In genomic region chr9:76655121-76655531, GRCh38 we compare ENCODE assay signal across 11 cellular contexts.
A peak's percentile ranks its signal among the peaks of the same experiment; 100 is the strongest.
DNase-seq lines count a peak whose midpoint lies in the region; TF ChIP-seq lines count a peak whose summit lies in the region.
"Had no signal": no experiment of that assay in that cellular context is flagged by ENCODE, and none has a peak within 500 bp of the region (broad histone marks: within the 10 kb centered on the region; RNA-seq: fewer than 3 reads in every experiment).

No MANE protein-coding gene starts in this region.

- H3K4me1 Mint-ChIP-seq in activated naive CD8-positive, alpha-beta T cell treated with anti-CD3 and anti-CD28 coated beads for 36 hours, result peaks cover 41% of the 10 kb centered on the region

- H3K27ac ChIP-seq in ACC112 (ENCODE audit: low read depth, low read length) (peak overlapping the region; percentile 100), HL-60 (replicated peaks) (peak overlapping the region; percentile 3; the same call in 1 of the 2 replicates)

- H3K9me3 Mint-ChIP-seq in activated naive CD8-positive, alpha-beta T cell treated with anti-CD3 and anti-CD28 coated beads for 36 hours, result no peaks in the 10 kb centered on the region
- H3K9me3 Mint-ChIP-seq: activated naive CD4-positive, alpha-beta T cell treated with anti-CD3 and anti-CD28 coated beads for 36 hours had no signal

- H3K4me3 ChIP-seq in ACC112 (ENCODE audit: low read depth, low read length), result peak overlapping the region; percentile 55
- H3K4me3 ChIP-seq in HL-60 (replicated peaks; ENCODE audit: insufficient read depth, low read length), result no peak overlapping the region

- H2AFZ ChIP-seq in ACC112 (ENCODE audit: low read length, unreplicated experiment), result peak overlapping the region; percentile 44

- H3K36me3 Mint-ChIP-seq in activated naive CD8-positive, alpha-beta T cell treated with anti-CD3 and anti-CD28 coated beads for 36 hours, result no peaks in the 10 kb centered on the region

- H3K36me3 ChIP-seq in ACC112 (ENCODE audit: insufficient read depth, low read length), result no peaks in the 10 kb centered on the region

- peaks cover 70% of the 10 kb centered on the region for H3K4me1 ChIP-seq in ACC112 (ENCODE audit: control insufficient read depth, insufficient read depth, low read length, unreplicated experiment)

- H3K4me3 Mint-ChIP-seq in activated naive CD8-positive, alpha-beta T cell treated with anti-CD3 and anti-CD28 coated beads for 36 hours, result no peak overlapping the region
- H3K4me3 Mint-ChIP-seq: activated naive CD4-positive, alpha-beta T cell treated with anti-CD3 and anti-CD28 coated beads for 36 hours had no signal

- TF ChIP-seq CTCF in HL-60 (IDR thresholded peaks at IDR 0.05; ENCODE audit: insufficient read depth, low read length), result no peak

- no peak for DNase-seq in HL-60 (ENCODE audit: low read depth in 1 of 2, low spot score in 1 of 2)
- DNase-seq in activated naive CD8-positive, alpha-beta T cell treated with anti-CD3 and anti-CD28 coated beads for 36 hours, result no peak
- peak; percentile 51 to 80 for DNase-seq in lung microvascular endothelial cell (ENCODE audit: low read depth in 2 of 2)
- DNase-seq in effector CD4-positive, alpha-beta T cell, result no peak
- DNase-seq in DMS153 treated with DMSO at 0.1 percent for 48 hours (lab: John Stamatoyannopoulos, UW; ENCODE audit: unreplicated experiment), result no peak
- DNase-seq in SHP77 (lab: John Stamatoyannopoulos, UW), result no peak
- DNase-seq in COLO668 (lab: John Stamatoyannopoulos, UW; ENCODE audit: unreplicated experiment), result no peak
- DNase-seq: activated CD4-positive, CD25-positive, alpha-beta regulatory T cell; activated naive CD4-positive, alpha-beta T cell treated with anti-CD3 and anti-CD28 coated beads for 36 hours; NCI-H146 had no signal

- H3K27me3 ChIP-seq in ACC112 (ENCODE audit: insufficient read depth, low read length) (no peaks in the 10 kb centered on the region), HL-60 (ENCODE audit: insufficient read depth, poor library complexity, severe bottlenecking) (no peaks in the 10 kb centered on the region)

- H3K27ac Mint-ChIP-seq in activated naive CD8-positive, alpha-beta T cell treated with anti-CD3 and anti-CD28 coated beads for 36 hours, result peak overlapping the region; percentile 13
- H3K27ac Mint-ChIP-seq: activated naive CD4-positive, alpha-beta T cell treated with anti-CD3 and anti-CD28 coated beads for 36 hours had no signal

- H3K27me3 Mint-ChIP-seq in activated naive CD8-positive, alpha-beta T cell treated with anti-CD3 and anti-CD28 coated beads for 36 hours, result peaks cover 4% of the 10 kb centered on the region

- H3K79me2 ChIP-seq in ACC112 (ENCODE audit: control insufficient read depth, insufficient read depth, low read length, unreplicated experiment), result no peaks in the 10 kb centered on the region

Comparison
In these comparisons a context has a peak if more than half of its experiments do, and no peak if none do; other contexts are left out.
1. DNase-seq: peak in lung microvascular endothelial cell (2 of 2); none in HL-60 (0 of 2), activated naive CD8-positive, alpha-beta T cell treated with anti-CD3 and anti-CD28 coated beads for 36 hours (single experiment), effector CD4-positive, alpha-beta T cell (single experiment), DMS153 treated with DMSO at 0.1 percent for 48 hours (single experiment), SHP77 (0 of 2) and COLO668 (single experiment).